8 cellular contexts compared by ENCODE assay signal in the genomic region with DNA sequence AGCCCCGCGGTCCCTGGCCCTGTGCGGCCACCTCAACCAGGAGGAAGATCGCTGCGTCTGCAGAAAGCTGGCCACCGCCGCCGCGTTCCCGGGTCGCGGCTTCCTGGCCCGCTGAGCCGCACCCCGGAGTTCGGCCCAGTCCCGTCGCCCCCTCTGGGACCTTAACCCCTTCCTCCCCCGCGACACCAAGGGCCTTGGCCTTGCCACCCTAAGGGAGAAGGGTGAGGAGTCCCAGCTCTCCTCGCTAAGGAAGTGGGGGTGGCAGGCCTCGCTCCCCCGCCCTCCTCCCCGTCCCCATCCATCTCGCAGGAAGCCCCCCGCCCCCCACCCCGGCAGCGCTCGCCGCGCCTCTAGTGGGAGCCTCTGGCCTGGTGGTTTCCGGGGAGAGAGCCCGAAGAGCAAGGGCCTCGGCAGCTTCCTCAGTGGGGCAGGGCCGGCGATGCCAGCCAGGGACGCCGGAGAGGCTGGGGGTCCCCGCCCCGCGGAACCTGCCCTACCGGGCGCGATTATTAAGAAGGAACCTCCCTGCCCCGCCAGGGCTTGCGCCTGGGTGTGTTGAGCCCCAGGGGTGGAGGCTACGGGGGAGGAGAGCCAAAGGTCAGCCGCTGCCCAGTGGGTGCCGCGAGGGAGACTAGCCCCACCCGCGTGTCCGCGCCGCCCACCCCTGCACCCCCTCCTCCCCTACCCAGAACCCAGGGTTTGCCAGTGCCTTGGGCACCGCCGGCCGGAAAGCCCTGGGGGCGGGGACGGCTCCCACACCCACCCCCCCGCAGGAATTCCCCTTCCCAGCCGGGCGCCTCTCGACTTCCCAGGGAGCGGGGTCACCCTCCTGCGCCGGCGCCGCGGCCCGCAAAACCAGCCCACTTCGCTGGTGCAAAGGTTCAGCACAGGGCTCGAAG. TPM values are rescaled to one million over a fixed set of nuclear protein-coding genes. Genes with fewer than 3 reads are reported as not detected.
A peak's percentile ranks its signal among the peaks of the same experiment; 100 is the strongest.
DNase-seq lines count a peak whose midpoint lies in the region; ATAC-seq and TF ChIP-seq lines count a peak whose summit lies in the region.

No MANE protein-coding gene starts in this region.

- DNase-seq in HT-29 (ENCODE audit: low spot score) (peak; percentile 75), ascending aorta (ENCODE audit: low spot score in 2 of 2) (no peak), iPS-NIHi11 (ENCODE audit: low spot score) (peak; percentile 73), gastrocnemius medialis (no peak), hepatic stellate cell (ENCODE audit: low spot score) (no peak)
- DNase-seq in activated CD4-positive, alpha-beta memory T cell treated with anti-CD3 and anti-CD28 coated beads, Interleukin-2, amount 10 ng/mL, durations not matched to agents 7 days and 5 days: no peak

- in situ Hi-C loops in gastrocnemius medialis (cut with MboI; ENCODE audit: low sequenced_read_pairs in 4 of 4): no loop called here

- TF ChIP-seq CTCF in ascending aorta (IDR thresholded peaks at IDR 0.05): no peak
- TF ChIP-seq CTCF in gastrocnemius medialis (IDR thresholded peaks at IDR 0.05 in 4 of 5, conservative IDR thresholded peaks at IDR 0.05 in 1 of 5): no peak

- H3K27me3 ChIP-seq in ascending aorta: no peaks in the 10 kb centered on the region
- H3K27me3 ChIP-seq in gastrocnemius medialis: peaks cover 4 to 17% (median 9%) of the 10 kb centered on the region in 3 donors

- TF ChIP-seq POLR2A in gastrocnemius medialis (IDR thresholded peaks at IDR 0.05): no peak

- H3K4me3 Mint-ChIP-seq in activated CD4-positive, alpha-beta memory T cell treated with anti-CD3 and anti-CD28 coated beads, Interleukin-2, amount 10 ng/mL, durations not matched to agents 7 days and 5 days: no peak overlapping the region

- H3K9me3 ChIP-seq in ascending aorta (no peaks in the 10 kb centered on the region), gastrocnemius medialis (no peaks in the 10 kb centered on the region)

- intact Hi-C loops in ascending aorta (cut with DNase I) (no loop called here), gastrocnemius medialis (cut with DNase I; ENCODE audit: low total_unique reads) (no loop called here)

- no peaks in the 10 kb centered on the region for H3K9me3 Mint-ChIP-seq in activated CD4-positive, alpha-beta memory T cell treated with anti-CD3 and anti-CD28 coated beads, Interleukin-2, amount 10 ng/mL, durations not matched to agents 7 days and 5 days

- peak overlapping the region in 1 of 2 donors; percentile 27 for H3K27ac ChIP-seq in ascending aorta
- no peak overlapping the region for H3K27ac ChIP-seq in gastrocnemius medialis

- peak overlapping the region; percentile 8 to 44 for H3K4me3 ChIP-seq in ascending aorta
- peak overlapping the region in 3 of 4 donors; percentile 20 to 46 (median 43) for H3K4me3 ChIP-seq in gastrocnemius medialis

- H3K36me3 ChIP-seq in ascending aorta (peaks cover 20 to 21% of the 10 kb centered on the region in 2 donors), gastrocnemius medialis (no peaks in the 10 kb centered on the region)

- POLR2A ChIA-PET in activated CD4-positive, alpha-beta memory T cell treated with anti-CD3 and anti-CD28 coated beads, Interleukin-2, amount 10 ng/mL, durations not matched to agents 7 days and 5 days (lab: Charles Lee): interaction anchor here (1.5 kb wide), 1 partner anchor 20 kb away, joined by 3 read pairs; no protein-coding TSS in a partner anchor

- H3K4me1 ChIP-seq in ascending aorta (peaks cover 12 to 27% of the 10 kb centered on the region in 2 donors), gastrocnemius medialis (peaks cover 16 to 25% of the 10 kb centered on the region in 2 donors)

- H3K27me3 Mint-ChIP-seq in activated CD4-positive, alpha-beta memory T cell treated with anti-CD3 and anti-CD28 coated beads, Interleukin-2, amount 10 ng/mL, durations not matched to agents 7 days and 5 days: peaks cover 10% of the 10 kb centered on the region

- peaks cover 30% of the 10 kb centered on the region for H3K36me3 Mint-ChIP-seq in activated CD4-positive, alpha-beta memory T cell treated with anti-CD3 and anti-CD28 coated beads, Interleukin-2, amount 10 ng/mL, durations not matched to agents 7 days and 5 days (ENCODE audit: low read depth)

- CTCF ChIA-PET in activated CD4-positive, alpha-beta memory T cell treated with anti-CD3 and anti-CD28 coated beads, Interleukin-2, amount 10 ng/mL, durations not matched to agents 7 days and 5 days (lab: Charles Lee): interaction anchor here (0.7 to 1.5 kb wide), 3 partner anchors 24 to 992 kb away, joined by 3 to 5 read pairs (median 4); no protein-coding TSS in a partner anchor

- H3K27ac Mint-ChIP-seq in activated CD4-positive, alpha-beta memory T cell treated with anti-CD3 and anti-CD28 coated beads, Interleukin-2, amount 10 ng/mL, durations not matched to agents 7 days and 5 days: no peak overlapping the region

- ATAC-seq in gastrocnemius medialis (peak; percentile 3 to 34), HG02840 (IDR thresholded peaks at IDR 0.05; ENCODE audit: low FRiP score, unreplicated experiment) (no peak), HG02642 (IDR thresholded peaks at IDR 0.05; ENCODE audit: poor library complexity, unreplicated experiment) (no peak)

- peaks cover 27% of the 10 kb centered on the region for H3K4me1 Mint-ChIP-seq in activated CD4-positive, alpha-beta memory T cell treated with anti-CD3 and anti-CD28 coated beads, Interleukin-2, amount 10 ng/mL, durations not matched to agents 7 days and 5 days

RNA-seq across cellular contexts. Expression of gene CBX4, which starts 6.8 kb away (rescaled TPM):
- total RNA-seq in HT-29 (2014; rRNA removed; shearing (Covaris generic)): 71.4 and 72.0 TPM in 2 replicates
- 25.7 TPM for total RNA-seq in ascending aorta
- 1 to 10 TPM; 3.0 to 9.0 (median 5.3) TPM for total RNA-seq in gastrocnemius medialis
- 10 to 100 TPM; 34.4 to 36.5 TPM for total RNA-seq in activated CD4-positive, alpha-beta memory T cell treated with anti-CD3 and anti-CD28 coated beads, Interleukin-2, amount 10 ng/mL, durations not matched to agents 7 days and 5 days

RNA-seq across cellular contexts. Expression of gene CBX8, which starts 35.6 kb away (rescaled TPM):
- total RNA-seq in HT-29 (2014; rRNA removed; shearing (Covaris generic)): 14.4 and 14.9 TPM in 2 replicates
- total RNA-seq in ascending aorta: 1.1 TPM
- total RNA-seq in gastrocnemius medialis: under 1 TPM in 3 of 4 donors, not detected in 1; 0.18 to 0.94 (median 0.49) TPM
- 1 to 10 TPM; 5.7 to 6.7 TPM for total RNA-seq in activated CD4-positive, alpha-beta memory T cell treated with anti-CD3 and anti-CD28 coated beads, Interleukin-2, amount 10 ng/mL, durations not matched to agents 7 days and 5 days

RNA-seq across cellular contexts. Expression of gene CBX2, which starts 54.5 kb away (rescaled TPM):
- 9.5 and 13.4 TPM in 2 replicates for total RNA-seq in HT-29 (2014; rRNA removed; shearing (Covaris generic))
- total RNA-seq in ascending aorta (4.6 TPM), gastrocnemius medialis (1 to 10 TPM in 1 of 4 donors, under 1 TPM in 2, not detected in 1; 0.13 to 1.1 (median 0.42) TPM)
- total RNA-seq in activated CD4-positive, alpha-beta memory T cell treated with anti-CD3 and anti-CD28 coated beads, Interleukin-2, amount 10 ng/mL, durations not matched to agents 7 days and 5 days: 1 to 10 TPM; 1.7 to 2.0 TPM

Comparison
In these comparisons a context has a peak if more than half of its experiments do, and no peak if none do; other contexts are left out.
1. DNase-seq: peak in HT-29 (single experiment) and iPS-NIHi11 (single experiment); none in ascending aorta (0 of 2), gastrocnemius medialis (0 of 2), activated CD4-positive, alpha-beta memory T cell treated with anti-CD3 and anti-CD28 coated beads, Interleukin-2, amount 10 ng/mL, durations not matched to agents 7 days and 5 days (single experiment) and hepatic stellate cell (single experiment).
2. ATAC-seq: peak in gastrocnemius medialis (2 of 2); none in HG02840 (single experiment) and HG02642 (single experiment).